7 cellular contexts compared by ENCODE assay signal in genomic region chr6:151671195-151671594, GRCh38.
"Had no signal": no experiment of that assay in that cellular context is flagged by ENCODE, and none has a peak within 500 bp of the region (broad histone marks: within the 10 kb centered on the region; RNA-seq: fewer than 3 reads in every experiment).

No MANE protein-coding gene starts in this region.

- H3K27ac ChIP-seq: HL-60, KMS-11 had no signal

- H3K4me2 ChIP-seq: KMS-11 had no signal

- H3K9ac ChIP-seq: KMS-11 had no signal

- DNase-seq: IMR-90, KBM-7, KG1 had no signal

- ATAC-seq: HepG2, K562 had no signal

- H3K4me3 ChIP-seq: K562 had no signal
